ENCODE assay signal across 9 cellular contexts in genomic region chr11:111879637-111879960, GRCh38. TPM values are rescaled to one million over a fixed set of nuclear protein-coding genes. Genes with fewer than 3 reads are reported as not detected.
A peak's percentile ranks its signal among the peaks of the same experiment; 100 is the strongest.
DNase-seq lines count a peak whose midpoint lies in the region; ATAC-seq and TF ChIP-seq lines count a peak whose summit lies in the region.
"Had no signal": no experiment of that assay in that cellular context is flagged by ENCODE, and none has a peak within 500 bp of the region (broad histone marks: within the 10 kb centered on the region; RNA-seq: fewer than 3 reads in every experiment).

No MANE protein-coding gene starts in this region.

- H3K9me3 ChIP-seq in OCI-LY1 (ENCODE audit: low read length) (no peaks in the 10 kb centered on the region), esophagus (ENCODE audit: control insufficient read depth in 2 of 2, insufficient read depth in 1 of 2, low read depth in 1 of 2, low read length in 1 of 2) (no peaks in the 10 kb centered on the region), ovary (no peaks in the 10 kb centered on the region)

- intact Hi-C loops in ovary (cut with DNase I): loop anchor here in 3 of 4 donors (2.0 to 10.0 kb wide), 6 partner anchors 33 to 205 kb away; partner anchors contain the start of genes CRYAB (in 2 of the 3), HSPB2 (in 2 of the 3), SDHD (in 1 of the 3) and TIMM8B (in 1 of the 3)

- H4K20me1 ChIP-seq in OCI-LY1 (ENCODE audit: insufficient read depth, low read length): no peaks in the 10 kb centered on the region

- TF ChIP-seq POLR2A in ovary (IDR thresholded peaks at IDR 0.05): no peak

- peak overlapping the region; percentile 90 for H3K4me2 ChIP-seq in OCI-LY1 (ENCODE audit: low read length)

- in situ Hi-C loops in KBM-7 (cut with MboI; ENCODE audit: low pct_unique_long_range_greater_than_20kb, low sequenced_read_pairs): no loop called here

- peak overlapping the region; percentile 10 for H2AFZ ChIP-seq in OCI-LY1 (ENCODE audit: low read length)

- DNase-seq in ovary: no peak
- no peak for DNase-seq in NK-92 treated with Interleukin-12 subunit alpha and Interleukin-12 subunit beta, amount 100 ng/mL, for 24 hours (lab: John Stamatoyannopoulos, UW)
- DNase-seq in KBM-7: no peak
- no peak for DNase-seq in NCI-H510A treated with DMSO at 0.1 percent for 48 hours (lab: John Stamatoyannopoulos, UW)

- H3K36me3 ChIP-seq in OCI-LY1 (ENCODE audit: insufficient read depth, low read length) (peaks cover 22% of the 10 kb centered on the region; the same call in 1 of the 2 replicates), esophagus (ENCODE audit: control insufficient read depth in 2 of 2, insufficient read depth in 2 of 2, low read length in 1 of 2) (no peaks in the 10 kb centered on the region), ovary (no peaks in the 10 kb centered on the region)

- no peak for TF ChIP-seq EP300 in ovary (IDR thresholded peaks at IDR 0.05)

- H3K27ac ChIP-seq in OCI-LY1 (ENCODE audit: low read depth, low read length, poor library complexity, severe bottlenecking): peak overlapping the region; percentile 79
- H3K27ac ChIP-seq in esophagus (ENCODE audit: low read depth in 2 of 2, low read length in 1 of 2): peak overlapping the region; percentile 97 to 100
- H3K27ac ChIP-seq in ovary: peak overlapping the region; percentile 65 to 95

- 0 out of 2 replicates have a peak, but pooled peaks cover 9% of the 10 kb centered on the region for H3F3A ChIP-seq in OCI-LY1 (ENCODE audit: insufficient read depth, low read length)

- peak overlapping the region; percentile 80 for H3K9ac ChIP-seq in OCI-LY1 (ENCODE audit: low read length)

- ATAC-seq in GM18517 (IDR thresholded peaks at IDR 0.05; ENCODE audit: unreplicated experiment) (peak; percentile 19), HG02678 (IDR thresholded peaks at IDR 0.05; ENCODE audit: unreplicated experiment) (no peak)

- 26 to 37% methylated on average over 6 of the region's 6 CpGs for WGBS in esophagus, 2 donors
- WGBS in ovary, 3 donors: 26 to 30% (median 26%) methylated on average over 6 of the region's 6 CpGs

- H3K4me3 ChIP-seq in OCI-LY1 (ENCODE audit: low read depth, low read length, poor library complexity, severe bottlenecking) (peak overlapping the region; percentile 69), esophagus (ENCODE audit: low read depth in 1 of 2, low read length in 2 of 2) (peak overlapping the region; percentile 65), ovary (peak overlapping the region; percentile 58)

- H3K9me2 ChIP-seq in OCI-LY1 (ENCODE audit: low read depth, low read length): no peaks in the 10 kb centered on the region

- H3K4me1 ChIP-seq in OCI-LY1 (ENCODE audit: insufficient read depth, low read length, severe bottlenecking) (peaks cover 26% of the 10 kb centered on the region), esophagus (ENCODE audit: control insufficient read depth in 2 of 2, insufficient read depth in 2 of 2, low read length in 1 of 2) (peaks cover 0 to 2% of the 10 kb centered on the region in 2 donors), ovary (ENCODE audit: insufficient read depth) (peaks cover 7% of the 10 kb centered on the region)

- H3K27me3 ChIP-seq in OCI-LY1 (ENCODE audit: insufficient read depth, low read length) (no peaks in the 10 kb centered on the region), esophagus (ENCODE audit: control insufficient read depth in 1 of 2, insufficient read depth in 2 of 2, low read length in 2 of 2) (no peaks in the 10 kb centered on the region), ovary (no peaks in the 10 kb centered on the region)

- TF ChIP-seq CTCF in OCI-LY1 (IDR thresholded peaks at IDR 0.05; ENCODE audit: low read length) (no peak), ovary (IDR thresholded peaks at IDR 0.05) (no peak)

- H3K79me2 ChIP-seq in OCI-LY1 (ENCODE audit: insufficient read depth, low read length): no peaks in the 10 kb centered on the region

RNA-seq across cellular contexts. Expression of gene CFAP68, which starts 0.3 kb away (rescaled TPM):
- polyA plus RNA-seq in esophagus (10 to 100 TPM; 29.5 to 33.4 TPM), ovary (10 to 100 TPM; 28.6 to 70.1 TPM)
- total RNA-seq in ovary: 10 to 100 TPM; 11.6 to 40.9 (median 21.4) TPM

RNA-seq across cellular contexts. Expression of gene FDXACB1, which starts 0.6 kb away (rescaled TPM):
- polyA plus RNA-seq in esophagus (1 to 10 TPM; 1.1 to 1.3 TPM), ovary (1 to 10 TPM; 1.4 to 2.8 TPM)
- total RNA-seq in ovary: 1 to 10 TPM; 1.3 to 2.9 (median 1.8) TPM

RNA-seq across cellular contexts. Expression of gene ALG9, which starts 8.2 kb away (rescaled TPM):
- 10 to 100 TPM; 13.2 to 19.5 TPM for polyA plus RNA-seq in esophagus
- 10 to 100 TPM; 24.4 to 39.9 (median 29.3) TPM for total RNA-seq in ovary
- 10 to 100 TPM; 12.0 to 43.5 TPM for polyA plus RNA-seq in ovary

RNA-seq across cellular contexts. Expression of gene CRYAB, which starts 32.0 kb away (rescaled TPM):
- polyA plus RNA-seq in esophagus (100 to 1,000 TPM in 1 of 2 donors, 10 to 100 TPM in 1; 89.6 to 173 TPM), ovary (100 to 1,000 TPM in 1 of 2 donors, 10 to 100 TPM in 1; 69.2 to 301 TPM)
- 100 to 1,000 TPM in 1 of 7 donors, 10 to 100 TPM in 6; 22.7 to 121 (median 72.5) TPM for total RNA-seq in ovary
- total RNA-seq: RPMI7951 had no signal

RNA-seq across cellular contexts. Expression of gene HSPB2, which starts 32.9 kb away (rescaled TPM):
- 1 to 10 TPM; 1.8 to 2.0 TPM for polyA plus RNA-seq in esophagus
- 10 to 100 TPM in 1 of 7 donors, 1 to 10 TPM in 4, under 1 TPM in 1, not detected in 1; 0.34 to 10.3 (median 7.6) TPM for total RNA-seq in ovary
- 10 to 100 TPM in 1 of 2 donors, 1 to 10 TPM in 1; 5.0 to 11.8 TPM for polyA plus RNA-seq in ovary
- total RNA-seq: RPMI7951 had no signal
